15 cellular contexts compared by ENCODE assay signal in the genomic region with DNA sequence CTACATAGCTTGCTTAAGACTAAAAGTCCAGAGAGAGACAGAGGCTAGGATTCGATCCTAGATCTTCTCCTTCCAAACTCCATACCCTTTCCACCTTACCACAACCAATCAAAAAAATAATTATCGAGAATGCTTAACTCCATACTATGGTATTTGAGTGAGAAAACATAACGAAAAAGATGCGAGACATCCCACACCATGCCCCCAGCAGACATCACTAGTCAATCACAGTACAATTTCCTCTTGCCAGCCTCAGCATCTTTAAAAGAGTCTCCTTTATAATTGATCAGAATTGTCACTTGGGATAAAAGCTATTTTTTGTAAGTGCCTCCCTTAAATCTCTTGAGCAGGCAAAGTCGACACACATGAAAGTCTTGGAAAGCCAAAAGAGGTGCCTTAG. TPM values are rescaled to one million over a fixed set of nuclear protein-coding genes. Genes with fewer than 3 reads are reported as not detected.
DNase-seq lines count a peak whose midpoint lies in the region; ATAC-seq, FAIRE-seq and TF ChIP-seq lines count a peak whose summit lies in the region.
"Had no signal": no experiment of that assay in that cellular context is flagged by ENCODE, and none has a peak within 500 bp of the region (broad histone marks: within the 10 kb centered on the region; RNA-seq: fewer than 3 reads in every experiment).

No MANE protein-coding gene starts in this region.

- in situ Hi-C loops in transverse colon (cut with MboI; ENCODE audit: low pct_ligation_motif_present in 1 of 4, low pct_unique_long_range_greater_than_20kb in 1 of 4, low sequenced_read_pairs in 3 of 4): no loop called here

- no peak overlapping the region for H3K56ac ChIP-seq in mesendoderm (ENCODE audit: low read length)

- no peak for TF ChIP-seq POLR2A in transverse colon (IDR thresholded peaks at IDR 0.05)

- H3K9me2 ChIP-seq in GM23338 (ENCODE audit: insufficient read depth): no peaks in the 10 kb centered on the region

- H3K9me3 ChIP-seq in heart right ventricle (no peaks in the 10 kb centered on the region), right cardiac atrium (ENCODE audit: control insufficient read depth, low read length) (no peaks in the 10 kb centered on the region), keratinocyte (ENCODE audit: control insufficient read depth, low read depth, low read length) (no peaks in the 10 kb centered on the region), transverse colon (no peaks in the 10 kb centered on the region)
- H3K9me3 ChIP-seq: vagina had no signal

- no peaks in the 10 kb centered on the region for H3K27me3 Mint-ChIP-seq in T-helper 2 cell treated with Interferon-gamma antibody and Interleukin-4, amounts not matched to agents 5 μg/mL and 100 μg/mL, for 36 hours (ENCODE audit: low read depth)
- H3K27me3 Mint-ChIP-seq in GM23338 (ENCODE audit: insufficient read depth, low read depth, poor library complexity): peaks cover 3% of the 10 kb centered on the region

- TF ChIP-seq EP300 in transverse colon (IDR thresholded peaks at IDR 0.05; ENCODE audit: low read depth): no peak

- TF ChIP-seq CTCF in heart right ventricle (IDR thresholded peaks at IDR 0.05): no peak
- TF ChIP-seq CTCF in keratinocyte (optimal IDR thresholded peaks at IDR 0.05 in 1 of 3, IDR thresholded peaks at IDR 0.05 in 1 of 3, conservative IDR thresholded peaks at IDR 0.05 in 1 of 3; ENCODE audit: extremely low read depth in 1 of 3, insufficient read depth in 2 of 3, low read length in 3 of 3): no peak
- TF ChIP-seq CTCF in transverse colon (IDR thresholded peaks at IDR 0.05): no peak
- no peak for TF ChIP-seq CTCF in GM23338 (conservative IDR thresholded peaks at IDR 0.05; ENCODE audit: low read depth in 2 of 2)

- no peak overlapping the region for H4K8ac ChIP-seq in mesendoderm (ENCODE audit: low read depth, low read length)

- no peaks in the 10 kb centered on the region for H4K20me1 ChIP-seq in keratinocyte (ENCODE audit: control insufficient read depth, extremely low read depth, insufficient read depth, low read length)
- H4K20me1 ChIP-seq in GM23338 (replicated peaks; ENCODE audit: insufficient read depth): no peaks in the 10 kb centered on the region

- no peaks in the 10 kb centered on the region for H3K9me1 ChIP-seq in keratinocyte (ENCODE audit: control insufficient read depth, extremely low read depth, insufficient read depth, low read length)

- peaks cover 0 to 28% (median 0%) of the 10 kb centered on the region in 9 donors for H3K36me3 ChIP-seq in heart right ventricle
- no peaks in the 10 kb centered on the region for H3K36me3 ChIP-seq in keratinocyte (ENCODE audit: control insufficient read depth in 2 of 2, extremely low read depth in 1 of 2, insufficient read depth in 2 of 2, low read length in 2 of 2)
- no peaks in the 10 kb centered on the region for H3K36me3 ChIP-seq in transverse colon
- no peaks in the 10 kb centered on the region for H3K36me3 ChIP-seq in mesendoderm (ENCODE audit: control insufficient read depth, insufficient read depth, low read length)
- H3K36me3 ChIP-seq in GM23338 (ENCODE audit: insufficient read depth): no peaks in the 10 kb centered on the region
- H3K36me3 ChIP-seq: vagina had no signal

- no peak overlapping the region for H2BK120ac ChIP-seq in mesendoderm (ENCODE audit: low read depth, low read length)

- H3K4me2 ChIP-seq in keratinocyte (ENCODE audit: control insufficient read depth, extremely low read depth, insufficient read depth, low read depth, low read length) (peak overlapping the region; percentile 67), mesendoderm (ENCODE audit: low read length) (no peak overlapping the region), GM23338 (no peak overlapping the region)

- WGBS in heart right ventricle, 2 donors: 93 to 95% methylated on average over 5 of the region's 5 CpGs
- 90% methylated on average over 5 of the region's 5 CpGs for WGBS in right cardiac atrium
- 71 to 82% methylated on average over 5 of the region's 5 CpGs for WGBS in transverse colon (ENCODE audit: low coverage in 1 of 2), 2 donors
- WGBS in mesendoderm (ENCODE audit: extremely low coverage, insufficient coverage, low lambda C conversion rate): 100% methylated on average over 1 of the region's 5 CpGs

- H3K4me1 Mint-ChIP-seq in T-helper 2 cell treated with Interferon-gamma antibody and Interleukin-4, amounts not matched to agents 5 μg/mL and 100 μg/mL, for 36 hours (ENCODE audit: low read depth): peaks cover 47% of the 10 kb centered on the region
- H3K4me1 Mint-ChIP-seq in GM23338: peaks cover 26% of the 10 kb centered on the region

- H3K4me1 ChIP-seq in heart right ventricle: peaks cover 0 to 66% (median 0%) of the 10 kb centered on the region in 9 donors
- H3K4me1 ChIP-seq in right cardiac atrium (ENCODE audit: control insufficient read depth, insufficient read depth, low read length): no peaks in the 10 kb centered on the region
- H3K4me1 ChIP-seq in keratinocyte (ENCODE audit: control insufficient read depth, extremely low read depth, insufficient read depth, low read length): peaks cover 14% of the 10 kb centered on the region
- peaks cover 0 to 27% (median 9%) of the 10 kb centered on the region in 4 donors for H3K4me1 ChIP-seq in transverse colon
- peaks cover 6% of the 10 kb centered on the region for H3K4me1 ChIP-seq in mesendoderm (ENCODE audit: control insufficient read depth, low read depth, low read length)
- peaks cover 23% of the 10 kb centered on the region for H3K4me1 ChIP-seq in GM23338 (ENCODE audit: insufficient read depth)

- H3K27me3 ChIP-seq in heart right ventricle: no peaks in the 10 kb centered on the region
- no peaks in the 10 kb centered on the region for H3K27me3 ChIP-seq in right cardiac atrium (ENCODE audit: control insufficient read depth, insufficient read depth)
- no peaks in the 10 kb centered on the region for H3K27me3 ChIP-seq in keratinocyte (ENCODE audit: control insufficient read depth, extremely low read depth, insufficient read depth, low read length)
- H3K27me3 ChIP-seq in transverse colon: no peaks in the 10 kb centered on the region
- H3K27me3 ChIP-seq in mesendoderm (ENCODE audit: insufficient read depth, low read length, poor library complexity): no peaks in the 10 kb centered on the region
- H3K27me3 ChIP-seq in GM23338 (ENCODE audit: insufficient read depth): no peaks in the 10 kb centered on the region
- H3K27me3 ChIP-seq: vagina had no signal

- H3K4ac ChIP-seq in mesendoderm (ENCODE audit: low read depth, low read length): no peak overlapping the region

- no peak overlapping the region for H3K23ac ChIP-seq in mesendoderm (ENCODE audit: low read length)

- no peaks in the 10 kb centered on the region for H3K79me2 ChIP-seq in keratinocyte (ENCODE audit: control insufficient read depth, insufficient read depth, low read length)
- H3K79me2 ChIP-seq in mesendoderm (ENCODE audit: control insufficient read depth, insufficient read depth, low read length): no peaks in the 10 kb centered on the region
- H3K79me2 ChIP-seq in GM23338 (replicated peaks; ENCODE audit: insufficient read depth): no peaks in the 10 kb centered on the region

- H2AFZ ChIP-seq in keratinocyte (ENCODE audit: control insufficient read depth, low read length) (no peak overlapping the region), GM23338 (no peak overlapping the region; the same call in 1 of the 2 replicates)

- no peak overlapping the region for H2AK5ac ChIP-seq in mesendoderm (ENCODE audit: low read length)

- peak overlapping the region; percentile 64 for H3K27ac Mint-ChIP-seq in T-helper 2 cell treated with Interferon-gamma antibody and Interleukin-4, amounts not matched to agents 5 μg/mL and 100 μg/mL, for 36 hours
- H3K27ac Mint-ChIP-seq in GM23338: no peak overlapping the region

- H3K36me3 Mint-ChIP-seq in T-helper 2 cell treated with Interferon-gamma antibody and Interleukin-4, amounts not matched to agents 5 μg/mL and 100 μg/mL, for 36 hours (ENCODE audit: low read depth): peaks cover 6% of the 10 kb centered on the region
- H3K36me3 Mint-ChIP-seq in GM23338 (ENCODE audit: low read depth): no peaks in the 10 kb centered on the region

- H3K9ac ChIP-seq in keratinocyte (ENCODE audit: control insufficient read depth, extremely low read depth, insufficient read depth, low read length) (no peak overlapping the region), mesendoderm (ENCODE audit: low read length) (no peak overlapping the region)

- H3K4me3 Mint-ChIP-seq in T-helper 2 cell treated with Interferon-gamma antibody and Interleukin-4, amounts not matched to agents 5 μg/mL and 100 μg/mL, for 36 hours: peak overlapping the region; percentile 74
- no peak overlapping the region for H3K4me3 Mint-ChIP-seq in GM23338

- FAIRE-seq in keratinocyte (lab: Jason Lieb, UNC): no peak
- FAIRE-seq: H1 had no signal

- no peaks in the 10 kb centered on the region for H3K9me3 Mint-ChIP-seq in T-helper 2 cell treated with Interferon-gamma antibody and Interleukin-4, amounts not matched to agents 5 μg/mL and 100 μg/mL, for 36 hours
- H3K9me3 Mint-ChIP-seq in GM23338: no peaks in the 10 kb centered on the region; the same call in 2 of the 3 replicates

- H3K18ac ChIP-seq in mesendoderm (ENCODE audit: low read length): no peak overlapping the region

- H3F3A ChIP-seq in GM23338 (replicated peaks; ENCODE audit: low read depth): no peaks in the 10 kb centered on the region

- H3K4me3 ChIP-seq in heart right ventricle: peak overlapping the region in 7 of 10 donors; percentile 2 to 56 (median 24)
- H3K4me3 ChIP-seq in right cardiac atrium (ENCODE audit: low read length): no peak overlapping the region
- H3K4me3 ChIP-seq in keratinocyte (ENCODE audit: control insufficient read depth in 2 of 3, extremely low read depth in 1 of 3, insufficient read depth in 2 of 3, low read depth in 1 of 3, low read length in 3 of 3): peak overlapping the region in 2 of 3 experiments; percentile 39 to 54
- H3K4me3 ChIP-seq in transverse colon: peak overlapping the region in 1 of 4 donors; percentile 12
- H3K4me3 ChIP-seq in mesendoderm (ENCODE audit: low read length): no peak overlapping the region
- H3K4me3 ChIP-seq in GM23338: no peak overlapping the region

- H3K27ac ChIP-seq in heart right ventricle (peak overlapping the region in 6 of 10 donors; percentile 34 to 95 (median 50)), right cardiac atrium (ENCODE audit: low read length) (no peak overlapping the region), keratinocyte (ENCODE audit: control insufficient read depth, insufficient read depth, low read length) (no peak overlapping the region), transverse colon (peak overlapping the region; percentile 41 to 67 (median 53)), mesendoderm (ENCODE audit: low read depth, low read length) (no peak overlapping the region), GM23338 (ENCODE audit: low read depth) (no peak overlapping the region)

- dilution Hi-C loops in keratinocyte (cut with MboI; ENCODE audit: extremely low pct_ligation_motif_present, low sequenced_read_pairs): no loop called here

- no peaks in the 10 kb centered on the region for H3K79me1 ChIP-seq in mesendoderm (ENCODE audit: low read length)

- DNase-seq in heart right ventricle (no peak), right cardiac atrium (no peak), keratinocyte (ENCODE audit: low read depth, low spot score) (no peak), transverse colon (no peak), mesendoderm (no peak), RPMI8226 (no peak), GM23338 (ENCODE audit: low spot score) (no peak)
- no peak for DNase-seq in T-helper 2 cell treated with Interferon-gamma antibody and Interleukin-4, amounts not matched to agents 5 μg/mL and 100 μg/mL, for 36 hours (ENCODE audit: low spot score)
- DNase-seq: activated CD4-positive, alpha-beta T cell treated with anti-CD3 and anti-CD28 coated beads for 4 hours; activated naive CD4-positive, alpha-beta T cell; erythroblast; stimulated activated CD4-positive, alpha-beta T cell treated with anti-CD3 and anti-CD28 coated beads, Interleukin-15, amount 100 ng/mL, for 24 hours had no signal

- H4K5ac ChIP-seq in mesendoderm (ENCODE audit: low read length): no peak overlapping the region

- no peak overlapping the region for H2BK5ac ChIP-seq in mesendoderm (ENCODE audit: low read length)

- intact Hi-C loops in heart right ventricle (cut with DNase I): no loop called here
- intact Hi-C loops in right cardiac atrium (cut with DNase I): no loop called here
- intact Hi-C loops in transverse colon (cut with DNase I; ENCODE audit: low total_unique reads): no loop called here

- no peak overlapping the region for H2BK15ac ChIP-seq in mesendoderm (replicated peaks; ENCODE audit: low read depth)

- ATAC-seq in heart right ventricle (no peak), right cardiac atrium (no peak), GM23338 (no peak)
- ATAC-seq: left lobe of liver had no signal

RNA-seq across cellular contexts. Expression of a gene that starts 0.9 kb away (rescaled TPM):
- total RNA-seq in heart right ventricle (10 to 100 TPM in 1 of 10 donors, 1 to 10 TPM in 9; 2.2 to 29.7 (median 5.0) TPM), right cardiac atrium (1 to 10 TPM; 3.3 to 6.4 (median 6.0) TPM), transverse colon (10 to 100 TPM in 1 of 4 donors, 1 to 10 TPM in 3; 3.8 to 12.7 (median 5.6) TPM)
- polyA plus RNA-seq in heart right ventricle (1 to 10 TPM; 1.8 to 2.5 TPM), right cardiac atrium (1.4 TPM), keratinocyte (8.3 to 12.6 TPM (median 9.2 TPM) in 3 replicates), GM23338 (2016; fragmentation: Nextera tagmentation; extraction: Ambion mirVana) (0.45 TPM in 1 of 2 replicates, not detected in the other)
- 63.3 TPM for polyA plus RNA-seq in keratinocyte (2011; ENCODE audit: low read depth)
- 10.0 and 12.3 TPM in 2 replicates for polyA plus RNA-seq in keratinocyte (2011; cell fraction: cytosol; rRNA removed)
- polyA plus RNA-seq in keratinocyte (2011; cell fraction: nucleus; rRNA removed): 13.1 and 17.8 TPM in 2 replicates
- polyA plus RNA-seq in keratinocyte (2012; ENCODE audit: low replicate concordance): 7.0 and 67.9 TPM in 2 replicates
- 5.3 to 21.6 TPM (median 7.5 TPM) in 3 replicates for polyA minus RNA-seq in keratinocyte
- 8.4 TPM for polyA minus RNA-seq in keratinocyte (2011; cell fraction: cytosol; rRNA and poly(A)+ RNA removed)
- 6.8 and 9.6 TPM in 2 replicates for polyA minus RNA-seq in keratinocyte (2011; cell fraction: nucleus; rRNA and poly(A)+ RNA removed)
- 0.15 TPM for polyA plus RNA-seq in mesendoderm (2013, experiment 1 of 2)
- 0.42 TPM for polyA plus RNA-seq in mesendoderm (2013, experiment 2 of 2)
- not detected in 2 replicates for total RNA-seq in GM23338 (2014; rRNA removed; shearing (Covaris generic))
- total RNA-seq: H1 had no signal
- polyA plus RNA-seq: H1 had no signal

RNA-seq across cellular contexts. Expression of a gene that starts 46.2 kb away (rescaled TPM):
- total RNA-seq in heart right ventricle (10 to 100 TPM; 23.8 to 60.2 (median 28.1) TPM), right cardiac atrium (10 to 100 TPM; 36.5 to 74.7 (median 52.4) TPM), transverse colon (100 to 1,000 TPM in 1 of 4 donors, 10 to 100 TPM in 3; 22.7 to 123 (median 74.1) TPM)
- polyA plus RNA-seq in heart right ventricle (10 to 100 TPM; 42.4 to 57.8 TPM), right cardiac atrium (41.1 TPM), keratinocyte (146 to 255 TPM (median 184 TPM) in 3 replicates), GM23338 (2016; fragmentation: Nextera tagmentation; extraction: Ambion mirVana) (95.9 and 98.9 TPM in 2 replicates)
- polyA plus RNA-seq in keratinocyte (2011; ENCODE audit: low read depth): 353 TPM
- 117 and 198 TPM in 2 replicates for polyA plus RNA-seq in keratinocyte (2011; cell fraction: cytosol; rRNA removed)
- 67.3 and 79.7 TPM in 2 replicates for polyA plus RNA-seq in keratinocyte (2011; cell fraction: nucleus; rRNA removed)
- polyA plus RNA-seq in keratinocyte (2012; ENCODE audit: low replicate concordance): 164 and 231 TPM in 2 replicates
- 45.8 to 71.8 TPM (median 53.7 TPM) in 3 replicates for polyA minus RNA-seq in keratinocyte
- polyA minus RNA-seq in keratinocyte (2011; cell fraction: cytosol; rRNA and poly(A)+ RNA removed): 207 TPM
- 39.7 and 64.8 TPM in 2 replicates for polyA minus RNA-seq in keratinocyte (2011; cell fraction: nucleus; rRNA and poly(A)+ RNA removed)
- polyA plus RNA-seq in mesendoderm (2013, experiment 1 of 2): 77.8 TPM
- polyA plus RNA-seq in mesendoderm (2013, experiment 2 of 2): 77.2 TPM
- 75.4 and 90.8 TPM in 2 replicates for total RNA-seq in GM23338 (2014; rRNA removed; shearing (Covaris generic))

Comparison
In these comparisons a context has a peak if more than half of its experiments do, and no peak if none do; other contexts are left out.
1. H3K27ac ChIP-seq: peak in heart right ventricle (6 of 10) and transverse colon (4 of 4); none in right cardiac atrium (single experiment), keratinocyte (single experiment), mesendoderm (single experiment) and GM23338 (single experiment).
2. H3K4me3 ChIP-seq: peak in heart right ventricle (7 of 10) and keratinocyte (2 of 3); none in right cardiac atrium (single experiment), mesendoderm (single experiment) and GM23338 (single experiment).